Comparison of ENCODE assay signal across 27 cellular contexts in genomic region chr15:99096173-99096893, GRCh38.
"Had no signal": no experiment of that assay in that cellular context is flagged by ENCODE, and none has a peak within 500 bp of the region (broad histone marks: within the 10 kb centered on the region; RNA-seq: fewer than 3 reads in every experiment).

No MANE protein-coding gene starts in this region.

- H3K27ac Mint-ChIP-seq: activated B cell treated with CpG ODN at 0.5 μM for 24 hours; activated naive CD4-positive, alpha-beta T cell treated with anti-CD3 and anti-CD28 coated beads, Interleukin-2, amount 50 U/mL, for 24 hours; activated naive CD8-positive, alpha-beta T cell treated with anti-CD3 and anti-CD28 coated beads, Interleukin-2, amount 50 U/mL, for 24 hours; activated T-helper 2 cell treated with anti-CD3 and anti-CD28 coated beads, Interferon-gamma antibody, Interleukin-2, Interleukin-4, amounts not matched to agents 10 μg/mL and 5 μg/mL and 100 μg/mL, durations not matched to agents 14 hours and 24 hours and 36 hours; immature natural killer cell; nephron progenitor cell; progenitor cell of endocrine pancreas; T-helper 2 cell treated with Interferon-gamma antibody and Interleukin-4, amounts not matched to agents 5 μg/mL and 100 μg/mL, for 36 hours had no signal

- H3K4me2 ChIP-seq: smooth muscle cell had no signal

- H3K9me3 ChIP-seq: heart left ventricle, left ventricle myocardium inferior, ovary, thoracic aorta had no signal

- ATAC-seq: activated naive CD8-positive, alpha-beta T cell treated with anti-CD3 and anti-CD28 coated beads, Interleukin-2, amount 50 U/mL, for 24 hours; heart left ventricle; stimulated activated naive CD8-positive, alpha-beta T cell treated with anti-CD3 and anti-CD28 coated beads, Interleukin-15, Interleukin-2, amounts not matched to agents 100 U/mL and 50 U/mL, for 24 hours had no signal

- H3K27ac ChIP-seq: left ventricle myocardium inferior, ovary, thoracic aorta had no signal

- H3K36me3 ChIP-seq: heart left ventricle, left ventricle myocardium inferior, ovary, thoracic aorta had no signal

- H3K4me1 Mint-ChIP-seq: activated naive CD4-positive, alpha-beta T cell treated with anti-CD3 and anti-CD28 coated beads, Interleukin-2, amount 50 U/mL, for 24 hours had no signal

- H3K4me3 ChIP-seq: heart left ventricle, left ventricle myocardium inferior, lung, ovary, smooth muscle cell, thoracic aorta had no signal

- H3K4me3 Mint-ChIP-seq: activated B cell treated with CpG ODN at 0.5 μM for 24 hours; activated naive CD4-positive, alpha-beta T cell treated with anti-CD3 and anti-CD28 coated beads, Interleukin-2, amount 50 U/mL, for 24 hours; activated naive CD8-positive, alpha-beta T cell treated with anti-CD3 and anti-CD28 coated beads, Interleukin-2, amount 50 U/mL, for 24 hours; nephron progenitor cell; T-helper 2 cell treated with Interferon-gamma antibody and Interleukin-4, amounts not matched to agents 5 μg/mL and 100 μg/mL, for 36 hours had no signal

- H3K36me3 Mint-ChIP-seq: activated naive CD4-positive, alpha-beta T cell treated with anti-CD3 and anti-CD28 coated beads, Interleukin-2, amount 50 U/mL, for 24 hours; immature natural killer cell had no signal

- H3K9me3 Mint-ChIP-seq: activated B cell treated with CpG ODN at 0.5 μM for 24 hours; activated naive CD4-positive, alpha-beta T cell treated with anti-CD3 and anti-CD28 coated beads, Interleukin-2, amount 50 U/mL, for 24 hours; activated naive CD8-positive, alpha-beta T cell treated with anti-CD3 and anti-CD28 coated beads, Interleukin-2, amount 50 U/mL, for 24 hours; activated T-helper 2 cell treated with anti-CD3 and anti-CD28 coated beads, Interferon-gamma antibody, Interleukin-2, Interleukin-4, amounts not matched to agents 10 μg/mL and 5 μg/mL and 100 μg/mL, durations not matched to agents 14 hours and 24 hours and 36 hours; immature natural killer cell; nephron progenitor cell; T-helper 2 cell treated with Interferon-gamma antibody and Interleukin-4, amounts not matched to agents 5 μg/mL and 100 μg/mL, for 36 hours had no signal

- DNase-seq: activated B cell treated with CpG ODN at 0.5 μM for 24 hours; activated CD4-positive, alpha-beta T cell treated with anti-CD3 and anti-CD28 coated beads for 4 hours; activated CD4-positive, alpha-beta T cell treated with anti-CD3 and anti-CD28 coated beads, Interleukin-2, amount 50 U/mL, for 48 hours; activated CD8-positive, alpha-beta memory T cell treated with anti-CD3 and anti-CD28 coated beads, Interleukin-2, amount 50 U/mL, for 48 hours; activated naive CD8-positive, alpha-beta T cell treated with anti-CD3 and anti-CD28 coated beads, Interleukin-2, amount 50 U/mL, for 24 hours; activated T-cell treated with anti-CD3 and anti-CD28 coated beads, Interleukin-2, amount 50 U/mL, for 48 hours; amygdala; caudate nucleus; effector memory CD4-positive, alpha-beta T cell; heart left ventricle; hypothalamus; immature natural killer cell; left ventricle myocardium inferior; nephron progenitor cell; ovary; retina; stimulated activated CD4-positive, alpha-beta T cell treated with anti-CD3 and anti-CD28 coated beads, Interleukin-1b, Interleukin-23, amount 100 ng/mL, for 48 hours; stimulated activated naive CD8-positive, alpha-beta T cell treated with anti-CD3 and anti-CD28 coated beads, Interleukin-15, Interleukin-2, amounts not matched to agents 100 U/mL and 50 U/mL, for 24 hours; T-helper 1 cell; trophoblast cell had no signal

- H3K27me3 ChIP-seq: ovary had no signal
